9 cellular contexts compared by ENCODE assay signal in the genomic region with DNA sequence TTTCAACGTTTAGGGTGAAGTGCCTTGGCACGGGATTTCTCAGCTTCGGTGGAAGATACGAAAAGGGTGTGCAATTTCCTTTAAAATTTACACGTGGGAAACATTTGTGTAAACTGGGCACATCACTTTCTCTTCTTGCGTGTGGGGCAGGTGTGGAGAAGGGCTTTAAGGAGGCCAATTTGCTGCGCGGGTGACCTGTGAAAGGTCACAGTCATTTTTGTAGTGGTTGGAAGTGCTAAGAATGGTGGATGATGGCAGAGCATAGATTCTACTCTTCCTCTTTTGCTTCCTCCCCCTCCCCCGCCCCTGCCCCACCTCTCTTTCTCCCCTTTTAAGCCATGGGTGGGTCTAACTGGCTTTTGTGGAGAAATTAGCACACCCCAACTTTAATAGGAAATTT. TPM values are rescaled to one million over a fixed set of nuclear protein-coding genes. Genes with fewer than 3 reads are reported as not detected.
A peak's percentile ranks its signal among the peaks of the same experiment; 100 is the strongest.
DNase-seq lines count a peak whose midpoint lies in the region; ATAC-seq and TF ChIP-seq lines count a peak whose summit lies in the region.
"Had no signal": no experiment of that assay in that cellular context is flagged by ENCODE, and none has a peak within 500 bp of the region (broad histone marks: within the 10 kb centered on the region; RNA-seq: fewer than 3 reads in every experiment).

No MANE protein-coding gene starts in this region.

- H3K9me3 ChIP-seq in lower lobe of right lung: no peaks in the 10 kb centered on the region

- no peak overlapping the region for H3K27ac Mint-ChIP-seq in activated naive CD8-positive, alpha-beta T cell
- no peak overlapping the region for H3K27ac Mint-ChIP-seq in activated naive CD8-positive, alpha-beta T cell treated with anti-CD3 and anti-CD28 coated beads for 36 hours
- no peak overlapping the region for H3K27ac Mint-ChIP-seq in type B pancreatic cell

- peaks cover 28% of the 10 kb centered on the region for H3K27me3 Mint-ChIP-seq in activated naive CD8-positive, alpha-beta T cell
- peaks cover 72% of the 10 kb centered on the region for H3K27me3 Mint-ChIP-seq in activated naive CD8-positive, alpha-beta T cell treated with anti-CD3 and anti-CD28 coated beads for 36 hours
- peaks cover 67% of the 10 kb centered on the region for H3K27me3 Mint-ChIP-seq in type B pancreatic cell

- H3K27ac ChIP-seq in brain microvascular endothelial cell: no peak overlapping the region
- H3K27ac ChIP-seq in lower lobe of right lung: no peak overlapping the region

- H3K4me3 ChIP-seq in brain microvascular endothelial cell (ENCODE audit: low read depth, low read length) (peak overlapping the region; percentile 59), lower lobe of right lung (peak overlapping the region; percentile 57)

- H3K36me3 Mint-ChIP-seq in activated naive CD8-positive, alpha-beta T cell: no peaks in the 10 kb centered on the region
- H3K36me3 Mint-ChIP-seq in activated naive CD8-positive, alpha-beta T cell treated with anti-CD3 and anti-CD28 coated beads for 36 hours: no peaks in the 10 kb centered on the region
- peaks cover 9% of the 10 kb centered on the region for H3K36me3 Mint-ChIP-seq in type B pancreatic cell

- H3K4me3 Mint-ChIP-seq in activated naive CD8-positive, alpha-beta T cell: peak overlapping the region; percentile 74
- H3K4me3 Mint-ChIP-seq in activated naive CD8-positive, alpha-beta T cell treated with anti-CD3 and anti-CD28 coated beads for 36 hours: no peak overlapping the region
- peak overlapping the region; percentile 89 for H3K4me3 Mint-ChIP-seq in type B pancreatic cell
- H3K4me3 Mint-ChIP-seq: activated naive CD4-positive, alpha-beta T cell treated with anti-CD3 and anti-CD28 coated beads, Interleukin-2, amount 10 ng/mL, durations not matched to agents 7 days and 5 days had no signal

- H3K27me3 ChIP-seq in brain microvascular endothelial cell (replicated peaks): peaks cover 18% of the 10 kb centered on the region
- peaks cover 51% of the 10 kb centered on the region for H3K27me3 ChIP-seq in lower lobe of right lung (ENCODE audit: low read depth)

- no peaks in the 10 kb centered on the region for H3K9me3 Mint-ChIP-seq in activated naive CD8-positive, alpha-beta T cell (ENCODE audit: low read depth)
- H3K9me3 Mint-ChIP-seq in activated naive CD8-positive, alpha-beta T cell treated with anti-CD3 and anti-CD28 coated beads for 36 hours: peaks cover 5% of the 10 kb centered on the region
- H3K9me3 Mint-ChIP-seq in type B pancreatic cell: no peaks in the 10 kb centered on the region
- H3K9me3 Mint-ChIP-seq: activated naive CD4-positive, alpha-beta T cell treated with anti-CD3 and anti-CD28 coated beads, Interleukin-2, amount 10 ng/mL, durations not matched to agents 7 days and 5 days had no signal

- peaks cover 30% of the 10 kb centered on the region for H3K4me1 Mint-ChIP-seq in activated naive CD8-positive, alpha-beta T cell (ENCODE audit: low read depth)
- H3K4me1 Mint-ChIP-seq in activated naive CD8-positive, alpha-beta T cell treated with anti-CD3 and anti-CD28 coated beads for 36 hours: peaks cover 16% of the 10 kb centered on the region
- peaks cover 11% of the 10 kb centered on the region for H3K4me1 Mint-ChIP-seq in type B pancreatic cell (ENCODE audit: unreplicated experiment)

- peak in 1 of 2 donors; percentile 8 for ATAC-seq in lower lobe of right lung

- DNase-seq in activated naive CD8-positive, alpha-beta T cell treated with anti-CD3 and anti-CD28 coated beads for 36 hours: no peak
- DNase-seq in brain microvascular endothelial cell: no peak
- DNase-seq in lower lobe of right lung: no peak
- DNase-seq in type B pancreatic cell (ENCODE audit: extremely low spot score, unreplicated experiment): no peak
- DNase-seq in activated CD8-positive, alpha-beta memory T cell treated with anti-CD3 and anti-CD28 coated beads for 24 hours: no peak
- DNase-seq in GF-D8 (lab: John Stamatoyannopoulos, UW): no peak
- no peak for DNase-seq in activated gamma-delta T cell treated with Interleukin-2 at 50 U/mL for 16 hours
- DNase-seq: activated naive CD4-positive, alpha-beta T cell treated with anti-CD3 and anti-CD28 coated beads, Interleukin-2, amount 10 ng/mL, durations not matched to agents 7 days and 5 days had no signal

- in situ Hi-C loops in brain microvascular endothelial cell (cut with HindIII; ENCODE audit: low pct_ligation_motif_present, low sequenced_read_pairs): no loop called here

- H3K4me1 ChIP-seq in lower lobe of right lung: peaks cover 21% of the 10 kb centered on the region

- TF ChIP-seq CTCF in brain microvascular endothelial cell (IDR thresholded peaks at IDR 0.05; ENCODE audit: low read depth, low read length, missing control alignments) (no peak), lower lobe of right lung (IDR thresholded peaks at IDR 0.05) (no peak), type B pancreatic cell (conservative IDR thresholded peaks at IDR 0.05) (no peak)

- intact Hi-C loops in lower lobe of right lung (cut with DNase I): no loop called here

- H3K36me3 ChIP-seq in brain microvascular endothelial cell (replicated peaks) (no peaks in the 10 kb centered on the region), lower lobe of right lung (no peaks in the 10 kb centered on the region)

RNA-seq across cellular contexts. Expression of gene SLITRK5, which starts 7.2 kb away (rescaled TPM):
- not detected for total RNA-seq in activated naive CD8-positive, alpha-beta T cell treated with anti-CD3 and anti-CD28 coated beads for 36 hours
- 0.24 TPM for total RNA-seq in lower lobe of right lung
- 1.1 and 3.1 TPM in 2 replicates for total RNA-seq in type B pancreatic cell (ENCODE audit: low replicate concordance)
